In genomic region chr7:39951943-39952194, GRCh38 we compare ENCODE assay signal across 8 cellular contexts. TPM values are rescaled to one million over a fixed set of nuclear protein-coding genes. Genes with fewer than 3 reads are reported as not detected.
DNase-seq lines count a peak whose midpoint lies in the region; ATAC-seq and TF ChIP-seq lines count a peak whose summit lies in the region.

No MANE protein-coding gene starts in this region.

- no peaks in the 10 kb centered on the region for H3K36me3 ChIP-seq in sigmoid colon

- CTCF ChIA-PET in HEK293T (lab: Yijun Ruan, JAX): interaction anchor here (1.0 kb wide), 1 partner anchor 17 kb away, joined by 3 read pairs; no protein-coding TSS in a partner anchor

- POLR2A ChIA-PET in HEK293T (lab: Yijun Ruan, JAX): no interaction called here

- no peak for TF ChIP-seq EP300 in sigmoid colon (IDR thresholded peaks at IDR 0.05)

- no peak for ATAC-seq in left lobe of liver

- H3K4me1 ChIP-seq in sigmoid colon: peaks cover 0 to 51% (median 45%) of the 10 kb centered on the region in 4 donors

- H3K27me3 ChIP-seq in sigmoid colon: no peaks in the 10 kb centered on the region

- WGBS in sigmoid colon, 2 donors: 0 to 1% methylated on average over 10 of the region's 10 CpGs

- TF ChIP-seq POLR2A in sigmoid colon (IDR thresholded peaks at IDR 0.05): no peak

- H3K27ac ChIP-seq in VCaP: peak overlapping the region; percentile 100
- peak overlapping the region; percentile 92 to 100 (median 98) for H3K27ac ChIP-seq in sigmoid colon

- no peak for DNase-seq in GM12865 (ENCODE audit: low read depth)
- DNase-seq in fibroblast of the aortic adventitia (ENCODE audit: low read depth): no peak
- no peak for DNase-seq in sigmoid colon
- DNase-seq in HEK293T (ENCODE audit: extremely low spot score): no peak
- no peak for DNase-seq in stimulated activated CD4-positive, alpha-beta T cell treated with anti-CD3 and anti-CD28 coated beads, Interleukin-2, amount 100 ng/mL, for 24 hours
- no peak for DNase-seq in left lobe of liver (ENCODE audit: low spot score)
- no peak for DNase-seq in GM19240 (ENCODE audit: insufficient read length, low spot score)

- H3K4me3 ChIP-seq in GM12865 (ENCODE audit: low read depth, low read length) (peak overlapping the region; percentile 77), fibroblast of the aortic adventitia (ENCODE audit: low read depth, low read length) (peak overlapping the region; percentile 97), sigmoid colon (peak overlapping the region; percentile 84 to 94 (median 92))

- intact Hi-C loops in sigmoid colon (cut with DNase I): loop anchor here (2.0 to 5.0 kb wide), 2 partner anchors 55 to 101 kb away; no protein-coding TSS in a partner anchor

- TF ChIP-seq CTCF in GM12865 (IDR thresholded peaks at IDR 0.05; ENCODE audit: insufficient read depth, low read depth, low read length, missing control alignments) (no peak), VCaP (conservative IDR thresholded peaks at IDR 0.05) (no peak), fibroblast of the aortic adventitia (IDR thresholded peaks at IDR 0.05; ENCODE audit: insufficient read depth, low read length) (no peak), sigmoid colon (IDR thresholded peaks at IDR 0.05) (no peak)

- H3K9me3 ChIP-seq in sigmoid colon: no peaks in the 10 kb centered on the region

TF ChIP-seq in HEK293T, 16 proteins besides CTCF, POLR2A, EP300 and RAD21:
- TF ChIP-seq SP1 (IDR thresholded peaks at IDR 0.05) (no peak), BHLHE40 (IDR thresholded peaks at IDR 0.05; ENCODE audit: borderline replicate concordance) (no peak), PKNOX1 (IDR thresholded peaks at IDR 0.05) (no peak), TARDBP (IDR thresholded peaks at IDR 0.05) (no peak), SUZ12 (IDR thresholded peaks at IDR 0.05) (no peak)

RNA-seq across cellular contexts. Expression of gene CDK13, which starts 1.8 kb away (rescaled TPM):
- total RNA-seq in fibroblast of the aortic adventitia (ENCODE audit: low replicate concordance): 67.3 and 77.8 TPM in 2 replicates
- 10 to 100 TPM; 63.8 to 80.0 (median 71.6) TPM for total RNA-seq in sigmoid colon
- 10 to 100 TPM in 2 of 3 donors, 1 to 10 TPM in 1; 8.4 to 20.8 (median 13.2) TPM for polyA plus RNA-seq in sigmoid colon
- 24.1 TPM for total RNA-seq in left lobe of liver
